ENCODE assay signal across 26 cellular contexts in the genomic region with DNA sequence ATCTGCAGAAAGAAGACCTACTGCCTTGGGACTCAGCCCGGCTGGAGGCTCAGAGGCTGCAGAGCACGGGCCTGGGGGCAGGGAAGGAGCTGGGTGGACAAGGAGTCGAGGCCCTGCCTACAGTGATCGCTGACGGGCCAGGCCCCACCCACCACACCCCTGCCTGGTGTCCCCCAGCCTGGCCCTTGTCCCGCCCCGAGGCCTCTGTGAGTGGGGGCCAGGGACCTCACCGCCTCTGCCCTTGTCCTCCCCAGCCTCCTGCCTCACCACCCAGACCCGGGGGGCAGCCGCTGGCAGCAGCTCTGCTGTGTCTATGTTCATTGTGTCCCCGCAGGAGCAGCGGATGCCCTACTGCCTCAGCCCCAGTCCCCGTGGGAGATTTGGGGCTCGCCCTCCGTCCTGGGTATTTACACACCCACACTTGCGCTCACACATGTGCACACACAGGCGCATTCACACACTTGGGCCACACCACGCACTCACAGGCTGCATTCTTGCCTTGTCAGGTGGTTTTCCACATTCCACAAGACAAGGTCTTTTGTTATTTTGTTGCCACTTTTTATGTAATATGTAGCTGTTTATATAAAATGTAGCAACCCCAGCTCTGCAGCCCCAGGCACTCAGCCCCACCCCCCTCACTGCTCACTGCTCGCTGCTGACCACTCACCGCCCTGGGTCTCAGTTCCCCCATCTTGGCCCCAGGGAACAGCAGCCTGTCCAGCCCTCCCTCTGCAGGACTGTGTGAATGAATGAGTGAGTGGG. TPM values are rescaled to one million over a fixed set of nuclear protein-coding genes. Genes with fewer than 3 reads are reported as not detected.
A peak's percentile ranks its signal among the peaks of the same experiment; 100 is the strongest.
DNase-seq lines count a peak whose midpoint lies in the region; ATAC-seq and TF ChIP-seq lines count a peak whose summit lies in the region.
"Had no signal": no experiment of that assay in that cellular context is flagged by ENCODE, and none has a peak within 500 bp of the region (broad histone marks: within the 10 kb centered on the region; RNA-seq: fewer than 3 reads in every experiment).

No MANE protein-coding gene starts in this region.

- peaks cover 34% of the 10 kb centered on the region for H3K36me3 Mint-ChIP-seq in Caco-2 (ENCODE audit: insufficient read depth, unreplicated experiment)
- peaks cover 11% of the 10 kb centered on the region for H3K36me3 Mint-ChIP-seq in activated CD8-positive, alpha-beta T cell treated with anti-CD3 and anti-CD28 coated beads for 36 hours (ENCODE audit: low read depth)

- no peaks in the 10 kb centered on the region for H3K9me3 ChIP-seq in Caco-2
- H3K9me3 ChIP-seq: gastroesophageal sphincter, tibial artery had no signal

- peaks cover 2% of the 10 kb centered on the region; the same call in 1 of the 2 replicates for H3K36me3 ChIP-seq in Caco-2 (ENCODE audit: control insufficient read depth, insufficient read depth, low read length)

- intact Hi-C loops in Caco-2 (cut with micrococcal nuclease; ENCODE audit: unreplicated experiment) = no loop called here
- intact Hi-C loops in sciatic nerve (cut with DNase I) = loop anchor here (10.0 kb wide), 1 partner anchor 302 kb away; no protein-coding TSS in a partner anchor
- intact Hi-C loops in left colon (cut with DNase I, micrococcal nuclease) = no loop called here
- intact Hi-C loops in activated CD8-positive, alpha-beta T cell treated with anti-CD3 and anti-CD28 coated beads for 36 hours (cut with micrococcal nuclease) = no loop called here

- peaks cover 16% of the 10 kb centered on the region for H3K4me1 Mint-ChIP-seq in Caco-2 (ENCODE audit: low read depth, unreplicated experiment)
- peaks cover 22% of the 10 kb centered on the region for H3K4me1 Mint-ChIP-seq in activated CD8-positive, alpha-beta T cell treated with anti-CD3 and anti-CD28 coated beads for 36 hours (ENCODE audit: low read depth)

- BruUV-seq in Caco-2 (replicated peaks; lab: Mats Ljungman, UMichigan) = no TSS peak

- CTCF ChIA-PET in Caco-2 (lab: Charles Lee) = no interaction called here
- CTCF ChIA-PET in activated CD8-positive, alpha-beta T cell treated with anti-CD3 and anti-CD28 coated beads for 36 hours (lab: Charles Lee) = no interaction called here

- H3K27me3 ChIP-seq in Caco-2 (replicated peaks; ENCODE audit: control insufficient read depth, insufficient read depth, low read length) = no peaks in the 10 kb centered on the region
- H3K27me3 ChIP-seq: cardiac muscle cell, gastroesophageal sphincter, tibial artery had no signal

- DNase-seq in Caco-2 (no peak), amniotic epithelial cell (ENCODE audit: low read depth) (peak; percentile 77), fibroblast of the aortic adventitia (ENCODE audit: low read depth) (peak; percentile 9), sciatic nerve (ENCODE audit: low spot score) (no peak), left colon (no peak), SIG-M5 treated with dmso at 0.1 percent for 504 hours (lab: John Stamatoyannopoulos, UW; ENCODE audit: unreplicated experiment) (no peak)
- DNase-seq in activated CD8-positive, alpha-beta T cell treated with anti-CD3 and anti-CD28 coated beads for 36 hours = no peak
- DNase-seq: activated CD4-positive, alpha-beta T cell treated with anti-CD3 and anti-CD28 coated beads for 36 hours; activated naive CD8-positive, alpha-beta T cell treated with anti-CD3 and anti-CD28 coated beads, Interleukin-2, amount 10 ng/mL, durations not matched to agents 7 days and 5 days; COR-L47; EL; erythroblast; KBM-7; NCI-H69; stimulated activated CD4-positive, alpha-beta T cell treated with anti-CD3 and anti-CD28 coated beads, Interleukin-2, amount 100 ng/mL, for 24 hours; stimulated activated naive CD4-positive, alpha-beta T cell treated with Interleukin-2 at 50 U/mL for 16 hours; SW 1271; tibial artery had no signal

- no peak overlapping the region for H3K4me3 ChIP-seq in Caco-2 (ENCODE audit: low read depth, low read length)
- no peak overlapping the region for H3K4me3 ChIP-seq in fibroblast of the aortic adventitia (ENCODE audit: low read depth, low read length)
- H3K4me3 ChIP-seq: cardiac muscle cell, gastroesophageal sphincter, skin epidermis, tibial artery had no signal

- H3K27ac Mint-ChIP-seq in Caco-2 (ENCODE audit: unreplicated experiment) = peak overlapping the region; percentile 42
- no peak overlapping the region for H3K27ac Mint-ChIP-seq in activated CD8-positive, alpha-beta T cell treated with anti-CD3 and anti-CD28 coated beads for 36 hours
- H3K27ac Mint-ChIP-seq: activated CD4-positive, alpha-beta T cell treated with anti-CD3 and anti-CD28 coated beads for 36 hours; activated naive CD8-positive, alpha-beta T cell treated with anti-CD3 and anti-CD28 coated beads, Interleukin-2, amount 10 ng/mL, durations not matched to agents 7 days and 5 days; natural killer cell treated with Interleukin-12 subunit alpha and Interleukin-12 subunit beta and Interleukin-15 and Interleukin-18, amount 100 ng/mL, for 72 hours had no signal

- H3K4me3 Mint-ChIP-seq in Caco-2 (ENCODE audit: unreplicated experiment) = no peak overlapping the region
- H3K4me3 Mint-ChIP-seq in activated CD8-positive, alpha-beta T cell treated with anti-CD3 and anti-CD28 coated beads for 36 hours = no peak overlapping the region
- H3K4me3 Mint-ChIP-seq: activated CD4-positive, alpha-beta T cell treated with anti-CD3 and anti-CD28 coated beads for 36 hours; activated naive CD8-positive, alpha-beta T cell treated with anti-CD3 and anti-CD28 coated beads, Interleukin-2, amount 10 ng/mL, durations not matched to agents 7 days and 5 days; natural killer cell treated with Interleukin-12 subunit alpha and Interleukin-12 subunit beta and Interleukin-15 and Interleukin-18, amount 100 ng/mL, for 72 hours had no signal

- peaks cover 20% of the 10 kb centered on the region for H3K4me1 ChIP-seq in Caco-2

- peak; percentile 60 for ATAC-seq in sciatic nerve
- ATAC-seq in GM19452 (IDR thresholded peaks at IDR 0.05; ENCODE audit: unreplicated experiment) = no peak
- ATAC-seq in left colon = no peak
- ATAC-seq in activated CD8-positive, alpha-beta T cell treated with anti-CD3 and anti-CD28 coated beads for 36 hours = no peak
- ATAC-seq: activated CD4-positive, alpha-beta T cell treated with anti-CD3 and anti-CD28 coated beads for 36 hours; gastroesophageal sphincter; left lobe of liver; natural killer cell treated with Interleukin-12 subunit alpha and Interleukin-12 subunit beta and Interleukin-15 and Interleukin-18, amount 100 ng/mL, for 72 hours had no signal

- TF ChIP-seq CTCF in Caco-2 (IDR thresholded peaks at IDR 0.05; ENCODE audit: insufficient read depth in 1 of 2, low read depth in 1 of 2, low read length in 1 of 2, severe bottlenecking in 1 of 2, unreplicated experiment in 1 of 2) (no peak), fibroblast of the aortic adventitia (IDR thresholded peaks at IDR 0.05; ENCODE audit: insufficient read depth, low read length) (no peak)
- no peak for TF ChIP-seq CTCF in activated CD8-positive, alpha-beta T cell treated with anti-CD3 and anti-CD28 coated beads for 36 hours (IDR thresholded peaks at IDR 0.05)

- POLR2A ChIA-PET in Caco-2 (lab: Charles Lee) = no interaction called here
- POLR2A ChIA-PET in activated CD8-positive, alpha-beta T cell treated with anti-CD3 and anti-CD28 coated beads for 36 hours (lab: Charles Lee) = interaction anchor here (0.6 kb wide), 1 partner anchor 181 kb away, joined by 4 read pairs; no protein-coding TSS in a partner anchor

- no peaks in the 10 kb centered on the region for H3K27me3 Mint-ChIP-seq in Caco-2 (ENCODE audit: insufficient read depth, unreplicated experiment)
- no peaks in the 10 kb centered on the region for H3K27me3 Mint-ChIP-seq in activated CD8-positive, alpha-beta T cell treated with anti-CD3 and anti-CD28 coated beads for 36 hours
- H3K27me3 Mint-ChIP-seq: activated CD4-positive, alpha-beta T cell treated with anti-CD3 and anti-CD28 coated beads for 36 hours; activated naive CD8-positive, alpha-beta T cell treated with anti-CD3 and anti-CD28 coated beads, Interleukin-2, amount 10 ng/mL, durations not matched to agents 7 days and 5 days; natural killer cell treated with Interleukin-12 subunit alpha and Interleukin-12 subunit beta and Interleukin-15 and Interleukin-18, amount 100 ng/mL, for 72 hours had no signal

- no peaks in the 10 kb centered on the region for H3K9me3 Mint-ChIP-seq in Caco-2 (ENCODE audit: unreplicated experiment)
- no peaks in the 10 kb centered on the region for H3K9me3 Mint-ChIP-seq in activated CD8-positive, alpha-beta T cell treated with anti-CD3 and anti-CD28 coated beads for 36 hours
- H3K9me3 Mint-ChIP-seq: activated naive CD8-positive, alpha-beta T cell treated with anti-CD3 and anti-CD28 coated beads, Interleukin-2, amount 10 ng/mL, durations not matched to agents 7 days and 5 days; natural killer cell treated with Interleukin-12 subunit alpha and Interleukin-12 subunit beta and Interleukin-15 and Interleukin-18, amount 100 ng/mL, for 72 hours had no signal

RNA-seq across cellular contexts. Expression of a gene that starts 7.3 kb away (rescaled TPM):
- total RNA-seq in Caco-2 (2022) (137 and 140 TPM in 2 replicates), fibroblast of the aortic adventitia (ENCODE audit: low replicate concordance) (96.8 and 114 TPM in 2 replicates), sciatic nerve (189 TPM), left colon (100 to 1,000 TPM; 239 to 245 TPM)
- total RNA-seq in activated CD8-positive, alpha-beta T cell treated with anti-CD3 and anti-CD28 coated beads for 36 hours = 100 to 1,000 TPM; 188 to 200 TPM

RNA-seq across cellular contexts. Expression of a gene that starts 21.4 kb away (rescaled TPM):
- total RNA-seq in Caco-2 (2022) = not detected in 2 replicates
- total RNA-seq in fibroblast of the aortic adventitia (ENCODE audit: low replicate concordance) = not detected in 2 replicates
- 0.13 TPM for total RNA-seq in sciatic nerve
- under 1 TPM; 0.18 to 0.20 TPM for total RNA-seq in left colon
- not detected for total RNA-seq in activated CD8-positive, alpha-beta T cell treated with anti-CD3 and anti-CD28 coated beads for 36 hours
- total RNA-seq: activated CD4-positive, alpha-beta T cell treated with anti-CD3 and anti-CD28 coated beads for 36 hours; activated naive CD8-positive, alpha-beta T cell treated with anti-CD3 and anti-CD28 coated beads, Interleukin-2, amount 10 ng/mL, durations not matched to agents 7 days and 5 days; gastroesophageal sphincter; left lobe of liver; mesenteric fat pad; natural killer cell treated with Interleukin-12 subunit alpha and Interleukin-12 subunit beta and Interleukin-15 and Interleukin-18, amount 100 ng/mL, for 72 hours; posterior vena cava had no signal

RNA-seq across cellular contexts. Expression of a gene that starts 32.1 kb away (rescaled TPM):
- total RNA-seq in Caco-2 (2022) (16.5 and 20.1 TPM in 2 replicates), fibroblast of the aortic adventitia (ENCODE audit: low replicate concordance) (9.4 and 17.7 TPM in 2 replicates), sciatic nerve (26.7 TPM), left colon (10 to 100 TPM; 21.4 to 24.7 TPM)
- total RNA-seq in activated CD8-positive, alpha-beta T cell treated with anti-CD3 and anti-CD28 coated beads for 36 hours = 10 to 100 TPM; 17.2 TPM

RNA-seq across cellular contexts. Expression of a gene that starts 45.4 kb away (rescaled TPM):
- total RNA-seq in Caco-2 (2022) (0.67 and 0.95 TPM in 2 replicates), fibroblast of the aortic adventitia (ENCODE audit: low replicate concordance) (not detected in 2 replicates), sciatic nerve (not detected), left colon (not detected)
- not detected for total RNA-seq in activated CD8-positive, alpha-beta T cell treated with anti-CD3 and anti-CD28 coated beads for 36 hours
- total RNA-seq: activated CD4-positive, alpha-beta T cell treated with anti-CD3 and anti-CD28 coated beads for 36 hours; activated naive CD8-positive, alpha-beta T cell treated with anti-CD3 and anti-CD28 coated beads, Interleukin-2, amount 10 ng/mL, durations not matched to agents 7 days and 5 days; cardiac muscle cell; gastroesophageal sphincter; mesenteric fat pad; natural killer cell treated with Interleukin-12 subunit alpha and Interleukin-12 subunit beta and Interleukin-15 and Interleukin-18, amount 100 ng/mL, for 72 hours; posterior vena cava had no signal

RNA-seq across cellular contexts. Expression of a gene that starts 46.3 kb away (rescaled TPM):
- total RNA-seq in Caco-2 (2022) (0.07 and 0.20 TPM in 2 replicates), fibroblast of the aortic adventitia (ENCODE audit: low replicate concordance) (0.08 TPM in 1 of 2 replicates, not detected in the other), sciatic nerve (9.9 TPM), left colon (1 to 10 TPM; 3.3 to 5.4 TPM)
- total RNA-seq in activated CD8-positive, alpha-beta T cell treated with anti-CD3 and anti-CD28 coated beads for 36 hours = 1 to 10 TPM; 2.6 to 3.7 TPM
- total RNA-seq: cardiac muscle cell had no signal

Comparison
In these comparisons a context has a peak if more than half of its experiments do, and no peak if none do; other contexts are left out.
1. DNase-seq: peak in amniotic epithelial cell (single experiment) and fibroblast of the aortic adventitia (single experiment); none in Caco-2 (0 of 2), sciatic nerve (single experiment), left colon (0 of 2), activated CD8-positive, alpha-beta T cell treated with anti-CD3 and anti-CD28 coated beads for 36 hours (single experiment) and SIG-M5 treated with dmso at 0.1 percent for 504 hours (single experiment).